30 cellular contexts compared by ENCODE assay signal in genomic region chr4:25301471-25301870, GRCh38.
"Had no signal": no experiment of that assay in that cellular context is flagged by ENCODE, and none has a peak within 500 bp of the region (broad histone marks: within the 10 kb centered on the region; RNA-seq: fewer than 3 reads in every experiment).

No MANE protein-coding gene starts in this region.

- H3K9me3 ChIP-seq: adrenal gland, body of pancreas, esophagus muscularis mucosa, gastroesophageal sphincter had no signal

- ATAC-seq: activated CD4-positive, alpha-beta T cell treated with anti-CD3 and anti-CD28 coated beads for 36 hours; activated CD8-positive, alpha-beta memory T cell treated with anti-CD3 and anti-CD28 coated beads, Interleukin-2, amount 10 ng/mL, durations not matched to agents 7 days and 5 days; activated CD8-positive, alpha-beta T cell treated with anti-CD3 and anti-CD28 coated beads, Interleukin-2, amount 10 ng/mL, durations not matched to agents 7 days and 5 days; activated naive CD8-positive, alpha-beta T cell treated with anti-CD3 and anti-CD28 coated beads, Interleukin-2, amount 50 U/mL, for 24 hours; body of pancreas; effector memory CD8-positive, alpha-beta T cell; gastroesophageal sphincter; T-helper 17 cell had no signal

- H3K4me1 ChIP-seq: adrenal gland, esophagus muscularis mucosa, gastroesophageal sphincter had no signal

- H3K27ac ChIP-seq: adrenal gland, body of pancreas, esophagus muscularis mucosa, gastroesophageal sphincter had no signal

- DNase-seq: activated CD4-positive, alpha-beta memory T cell treated with anti-CD3 and anti-CD28 coated beads for 36 hours; activated CD4-positive, alpha-beta T cell treated with anti-CD3 and anti-CD28 coated beads for 36 hours; activated CD4-positive, alpha-beta T cell treated with anti-CD3 and anti-CD28 coated beads, Interleukin-2, amount 10 ng/mL, durations not matched to agents 24 days and 14 days; activated CD4-positive, CD25-positive, alpha-beta regulatory T cell; activated CD4-positive, CD25-positive, alpha-beta regulatory T cell treated with anti-CD3 and anti-CD28 coated beads, Interleukin-2, amount 50 U/mL, for 72 hours; activated CD8-positive, alpha-beta memory T cell treated with anti-CD3 and anti-CD28 coated beads, Interleukin-2, amount 10 ng/mL, durations not matched to agents 7 days and 5 days; activated CD8-positive, alpha-beta memory T cell treated with anti-CD3 and anti-CD28 coated beads, Interleukin-2, amount 50 U/mL, for 4 hours; activated CD8-positive, alpha-beta T cell treated with anti-CD3 and anti-CD28 coated beads, Interleukin-2, amount 10 ng/mL, durations not matched to agents 7 days and 5 days; activated effector memory CD4-positive, alpha-beta T cell treated with anti-CD3 and anti-CD28 coated beads, Interleukin-2, amount 50 U/mL, for 16 hours; activated naive CD4-positive, alpha-beta T cell treated with anti-CD3 and anti-CD28 coated beads for 36 hours; activated naive CD8-positive, alpha-beta T cell treated with anti-CD3 and anti-CD28 coated beads for 36 hours; activated naive CD8-positive, alpha-beta T cell treated with anti-CD3 and anti-CD28 coated beads, Interleukin-2, amount 50 U/mL, for 24 hours; activated T-cell treated with anti-CD3 and anti-CD28 coated beads, Interleukin-2, amount 50 U/mL, for 1 hour; activated T-cell treated with anti-CD3 and anti-CD28 coated beads, Interleukin-2, amount 50 U/mL, for 48 hours; adrenal gland; amygdala; aorta; body of pancreas; caudate nucleus; cortex of kidney; dermis blood vessel endothelial cell; effector CD4-positive, alpha-beta T cell; effector memory CD8-positive, alpha-beta T cell; erythroblast; foreskin melanocyte; T-helper 1 cell; T-helper 17 cell; T1000 had no signal

- H3K36me3 ChIP-seq: adrenal gland, esophagus muscularis mucosa, gastroesophageal sphincter had no signal

- H3K4me3 ChIP-seq: adrenal gland, body of pancreas, esophagus muscularis mucosa, gastroesophageal sphincter had no signal

- H3K27me3 ChIP-seq: body of pancreas had no signal
